ENCODE assay signal across 15 cellular contexts in genomic region chr3:56611364-56611763, GRCh38.
"Had no signal": no experiment of that assay in that cellular context is flagged by ENCODE, and none has a peak within 500 bp of the region (broad histone marks: within the 10 kb centered on the region; RNA-seq: fewer than 3 reads in every experiment).

No MANE protein-coding gene starts in this region.

- H3K27me3 ChIP-seq: esophagus squamous epithelium, right atrium auricular region, SJSA1, stomach had no signal

- H3K27ac ChIP-seq: esophagus squamous epithelium, right atrium auricular region, SJSA1, stomach, thoracic aorta had no signal

- H3K27me3 Mint-ChIP-seq: progenitor cell of endocrine pancreas had no signal

- DNase-seq: activated CD4-positive, alpha-beta T cell treated with anti-CD3 and anti-CD28 coated beads, Interleukin-2, amount 50 U/mL, for 4 hours; activated naive CD4-positive, alpha-beta T cell treated with anti-CD3 and anti-CD28 coated beads for 36 hours; amniotic stem cell; esophagus squamous epithelium; hypothalamus; kidney; mesendoderm; stimulated activated CD4-positive, alpha-beta T cell treated with anti-CD3 and anti-CD28 coated beads, Interleukin-15, amount 100 ng/mL, for 24 hours; stimulated activated CD4-positive, alpha-beta T cell treated with anti-CD3 and anti-CD28 coated beads, Interleukin-4, amount 100 ng/mL, for 1 hour; stomach; T-helper 9 cell had no signal

- H3K4me3 Mint-ChIP-seq: activated naive CD4-positive, alpha-beta T cell treated with anti-CD3 and anti-CD28 coated beads for 36 hours had no signal

- H3K4me1 ChIP-seq: SJSA1 had no signal

- H3K27ac Mint-ChIP-seq: progenitor cell of endocrine pancreas had no signal

- H3K4me3 ChIP-seq: esophagus squamous epithelium, right atrium auricular region, SJSA1, stomach, thoracic aorta had no signal

- H3K9me3 ChIP-seq: right atrium auricular region, SJSA1, stomach, thoracic aorta had no signal
